Comparison of ENCODE assay signal across 8 cellular contexts in the genomic region with DNA sequence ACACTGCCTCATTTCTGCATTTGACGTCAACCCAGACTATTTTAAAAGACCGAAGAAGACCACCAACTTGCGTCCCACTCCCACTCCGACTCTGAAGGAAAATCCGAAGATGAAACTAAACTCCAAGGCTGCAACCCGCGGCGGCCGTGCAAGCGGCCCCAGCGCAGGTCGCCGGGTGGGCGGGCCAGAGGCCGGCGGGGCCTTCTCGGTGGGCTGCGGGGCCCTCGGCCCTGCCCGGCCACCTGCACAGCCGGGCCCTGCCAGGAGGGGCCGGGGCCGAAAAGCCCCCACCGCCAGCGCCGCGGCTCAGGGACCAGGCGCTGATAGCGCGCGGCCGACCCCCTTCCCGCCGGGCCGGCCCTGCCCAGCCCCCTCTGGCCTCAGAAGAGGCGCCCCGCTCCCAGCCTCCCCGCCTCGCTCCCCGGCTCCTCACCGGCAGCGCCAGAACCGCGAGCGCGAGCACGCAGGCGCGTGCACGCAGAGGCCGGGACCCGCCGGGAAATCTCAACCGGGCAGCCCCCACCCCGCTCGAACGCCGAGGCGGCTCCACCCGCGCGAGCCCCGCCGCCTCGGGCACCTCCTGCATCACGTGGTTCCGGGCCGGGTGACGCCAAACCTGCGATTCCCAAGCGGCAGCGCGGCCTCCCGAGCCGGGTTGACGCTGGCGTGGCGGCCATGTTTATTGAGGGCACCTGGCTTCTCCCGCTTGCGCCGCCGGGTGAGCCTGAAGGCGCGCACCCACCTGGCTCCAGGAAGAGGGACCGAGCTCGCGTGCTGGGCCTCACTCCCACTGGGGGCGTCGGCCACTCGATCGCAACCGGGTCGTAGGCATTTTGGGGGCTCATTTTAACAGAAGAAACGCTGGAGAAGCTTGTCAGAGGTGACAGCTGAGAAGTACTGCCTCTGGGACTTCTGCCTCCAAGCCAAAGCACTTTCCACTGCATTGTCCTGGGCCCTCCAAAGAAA. TPM values are rescaled to one million over a fixed set of nuclear protein-coding genes. Genes with fewer than 3 reads are reported as not detected.
A peak's percentile ranks its signal among the peaks of the same experiment; 100 is the strongest.
DNase-seq lines count a peak whose midpoint lies in the region; ATAC-seq, FAIRE-seq and TF ChIP-seq lines count a peak whose summit lies in the region.

A gene (minus strand): TSS at position 589 of the 966 bp plus-strand sequence. CDS start 1,170 bp downstream, outside the sequence.

- H3K27ac ChIP-seq in keratinocyte (ENCODE audit: control insufficient read depth, insufficient read depth, low read length), result peak within 1 kb of the TSS; percentile 64

- peak within 1 kb of the TSS; percentile 89 for H2AFZ ChIP-seq in keratinocyte (ENCODE audit: control insufficient read depth, low read length)

- peak within 1 kb of the TSS; percentile 91 for H3K4me2 ChIP-seq in keratinocyte (ENCODE audit: control insufficient read depth, extremely low read depth, insufficient read depth, low read depth, low read length)

- H3K79me2 ChIP-seq in keratinocyte (ENCODE audit: control insufficient read depth, insufficient read depth, low read length), result peaks cover 3% of the 10 kb centered on the region

- H3K4me3 ChIP-seq in AG09309 (ENCODE audit: control insufficient read depth, low read depth, low read length) (peak within 1 kb of the TSS; percentile 75), keratinocyte (ENCODE audit: control insufficient read depth in 2 of 3, extremely low read depth in 1 of 3, insufficient read depth in 2 of 3, low read depth in 1 of 3, low read length in 3 of 3) (peak within 1 kb of the TSS; percentile 43 to 85 (median 83))

- H3K36me3 ChIP-seq in keratinocyte (ENCODE audit: control insufficient read depth in 2 of 2, extremely low read depth in 1 of 2, insufficient read depth in 2 of 2, low read length in 2 of 2), result peaks cover 0 to 8% of the 10 kb centered on the region in 2 experiments

- FAIRE-seq in keratinocyte (lab: Jason Lieb, UNC), result no peak

- ATAC-seq in GM19035 (IDR thresholded peaks at IDR 0.05; ENCODE audit: unreplicated experiment) (peak; percentile 94), HG03342 (IDR thresholded peaks at IDR 0.05; ENCODE audit: unreplicated experiment) (peak; percentile 86)
- ATAC-seq in activated CD4-positive, CD25-positive, alpha-beta regulatory T cell treated with anti-CD3 and anti-CD28 coated beads, Interleukin-2, amount 50 U/mL, for 24 hours, result peak; percentile 94 to 96

- no peak for TF ChIP-seq CTCF in AG09309 (IDR thresholded peaks at IDR 0.05; ENCODE audit: control insufficient read depth, insufficient read depth, low read depth, low read length, missing control alignments)
- peak in 1 of 3 experiments; percentile 28 for TF ChIP-seq CTCF in keratinocyte (optimal IDR thresholded peaks at IDR 0.05 in 1 of 3, IDR thresholded peaks at IDR 0.05 in 1 of 3, conservative IDR thresholded peaks at IDR 0.05 in 1 of 3; ENCODE audit: extremely low read depth in 1 of 3, insufficient read depth in 2 of 3, low read length in 3 of 3)

- dilution Hi-C loops in keratinocyte (cut with MboI; ENCODE audit: extremely low pct_ligation_motif_present, low sequenced_read_pairs), result no loop called here

- H3K27me3 ChIP-seq in keratinocyte (ENCODE audit: control insufficient read depth, extremely low read depth, insufficient read depth, low read length), result no peaks in the 10 kb centered on the region

- peak within 1 kb of the TSS; percentile 82 for H3K9ac ChIP-seq in keratinocyte (ENCODE audit: control insufficient read depth, extremely low read depth, insufficient read depth, low read length)

- no peaks in the 10 kb centered on the region for H3K9me3 ChIP-seq in keratinocyte (ENCODE audit: control insufficient read depth, low read depth, low read length)

- peak; percentile 57 for DNase-seq in AG09309 (ENCODE audit: low read depth)
- peak; percentile 91 for DNase-seq in NCI-H345 treated with DMSO at 0.1 percent for 48 hours (lab: John Stamatoyannopoulos, UW; ENCODE audit: unreplicated experiment)
- DNase-seq in cerebellar cortex (ENCODE audit: low spot score), result peak; percentile 96
- DNase-seq in keratinocyte (ENCODE audit: low read depth, low spot score), result peak; percentile 45
- peak; percentile 90 to 91 for DNase-seq in stimulated activated CD4-positive, alpha-beta T cell treated with anti-CD3 and anti-CD28 coated beads, Interleukin-15, amount 100 ng/mL, for 1 hour (ENCODE audit: low read depth in 1 of 2, low spot score in 1 of 2)

- H3K4me1 ChIP-seq in keratinocyte (ENCODE audit: control insufficient read depth, extremely low read depth, insufficient read depth, low read length), result peaks cover 29% of the 10 kb centered on the region

- no peaks in the 10 kb centered on the region for H3K9me1 ChIP-seq in keratinocyte (ENCODE audit: control insufficient read depth, extremely low read depth, insufficient read depth, low read length)

- H4K20me1 ChIP-seq in keratinocyte (ENCODE audit: control insufficient read depth, extremely low read depth, insufficient read depth, low read length), result no peaks in the 10 kb centered on the region

RNA-seq across cellular contexts. Expression of the gene that starts here (rescaled TPM):
- polyA plus RNA-seq in keratinocyte, result 3.1 to 7.4 TPM (median 4.4 TPM) in 3 replicates
- polyA plus RNA-seq in keratinocyte (2011; ENCODE audit: low read depth), result 0.74 TPM
- polyA plus RNA-seq in keratinocyte (2011; cell fraction: cytosol; rRNA removed), result 2.9 and 5.3 TPM in 2 replicates
- polyA plus RNA-seq in keratinocyte (2011; cell fraction: nucleus; rRNA removed), result 4.2 TPM in 2 replicates
- 2.2 and 5.4 TPM in 2 replicates for polyA plus RNA-seq in keratinocyte (2012; ENCODE audit: low replicate concordance)
- 0.49 to 1.9 TPM in 2 of 3 replicates, not detected in the other for polyA minus RNA-seq in keratinocyte
- 5.6 TPM for polyA minus RNA-seq in keratinocyte (2011; cell fraction: cytosol; rRNA and poly(A)+ RNA removed)
- 2.1 and 3.2 TPM in 2 replicates for polyA minus RNA-seq in keratinocyte (2011; cell fraction: nucleus; rRNA and poly(A)+ RNA removed)

Comparison
In these comparisons a context has a peak if more than half of its experiments do, and no peak if none do; other contexts are left out.
1. Peak in every context shown above with its lines: DNase-seq, ATAC-seq, H3K4me3 ChIP-seq and H3K27ac ChIP-seq.
2. DNase-seq: peak in every context shown above with its lines; median percentile 96 in cerebellar cortex; 91 in NCI-H345 treated with DMSO at 0.1 percent for 48 hours; 90 in stimulated activated CD4-positive, alpha-beta T cell treated with anti-CD3 and anti-CD28 coated beads, Interleukin-15, amount 100 ng/mL, for 1 hour; 57 in AG09309; 45 in keratinocyte.